1 cellular context compared by ENCODE assay signal in genomic region chr19:1070931-1071791, GRCh38.
TF ChIP-seq lines count a peak whose summit lies in the region.

No MANE protein-coding gene starts in this region.

TF ChIP-seq in H1, 55 proteins besides CTCF, POLR2A, EP300 and RAD21:
- TF ChIP-seq CTBP2 (IDR thresholded peaks at IDR 0.05; ENCODE audit: borderline replicate concordance, insufficient read depth, insufficient read length, low read length) (peak; percentile 45), TAF7 (optimal IDR thresholded peaks at IDR 0.05; ENCODE audit: borderline replicate concordance, low read depth, low read length) (peak; percentile 67), TEAD4 (IDR thresholded peaks at IDR 0.05; ENCODE audit: low read depth, low read length) (no peak), GABPA (IDR thresholded peaks at IDR 0.05; ENCODE audit: borderline replicate concordance, insufficient read depth, low read length) (0 out of 2 replicates have a peak, but pooled peaks have one; percentile 31), SIN3A (conservative IDR thresholded peaks at IDR 0.05 in 1 of 2, IDR thresholded peaks at IDR 0.05 in 1 of 2; ENCODE audit: low read depth in 1 of 2, low read length in 2 of 2) (peak in 1 of 2 experiments; percentile 83; a peak in 2 of 4 replicates), PHF8 (conservative IDR thresholded peaks at IDR 0.05; ENCODE audit: low read depth, low read length) (peak; percentile 82), E2F6 (IDR thresholded peaks at IDR 0.05) (peak; percentile 86), RNF2 (IDR thresholded peaks at IDR 0.05; ENCODE audit: borderline replicate concordance, low read depth, low read length, missing control alignments, poor library complexity, severe bottlenecking) (no peak), ASH2L (IDR thresholded peaks at IDR 0.05; ENCODE audit: low read length) (peak; percentile 53)
- TF ChIP-seq, protein P1, sequence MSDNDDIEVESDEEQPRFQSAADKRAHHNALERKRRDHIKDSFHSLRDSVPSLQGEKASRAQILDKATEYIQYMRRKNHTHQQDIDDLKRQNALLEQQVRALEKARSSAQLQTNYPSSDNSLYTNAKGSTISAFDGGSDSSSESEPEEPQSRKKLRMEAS (IDR thresholded peaks at IDR 0.05), result peak; percentile 90
- TF ChIP-seq, protein P2, sequence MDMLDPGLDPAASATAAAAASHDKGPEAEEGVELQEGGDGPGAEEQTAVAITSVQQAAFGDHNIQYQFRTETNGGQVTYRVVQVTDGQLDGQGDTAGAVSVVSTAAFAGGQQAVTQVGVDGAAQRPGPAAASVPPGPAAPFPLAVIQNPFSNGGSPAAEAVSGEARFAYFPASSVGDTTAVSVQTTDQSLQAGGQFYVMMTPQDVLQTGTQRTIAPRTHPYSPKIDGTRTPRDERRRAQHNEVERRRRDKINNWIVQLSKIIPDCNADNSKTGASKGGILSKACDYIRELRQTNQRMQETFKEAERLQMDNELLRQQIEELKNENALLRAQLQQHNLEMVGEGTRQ (IDR thresholded peaks at IDR 0.05; ENCODE audit: low read length), result no peak; the same call in 1 of the 2 replicates
TF ChIP-seq in H1: peak in this region for 8.
